In genomic region chr9:120579750-120580590, GRCh38 we compare ENCODE assay signal across 1 cellular context.
TF ChIP-seq lines count a peak whose summit lies in the region.

Gene CDK5RAP2, minus strand, starts transcription at chr9:120580167. Its CDS starts 189 bp downstream, at chr9:120579978.

TF ChIP-seq in HepG2, 621 proteins besides CTCF, POLR2A, EP300 and RAD21 (continued from another document and continues in another):
- TF ChIP-seq, protein P1, sequence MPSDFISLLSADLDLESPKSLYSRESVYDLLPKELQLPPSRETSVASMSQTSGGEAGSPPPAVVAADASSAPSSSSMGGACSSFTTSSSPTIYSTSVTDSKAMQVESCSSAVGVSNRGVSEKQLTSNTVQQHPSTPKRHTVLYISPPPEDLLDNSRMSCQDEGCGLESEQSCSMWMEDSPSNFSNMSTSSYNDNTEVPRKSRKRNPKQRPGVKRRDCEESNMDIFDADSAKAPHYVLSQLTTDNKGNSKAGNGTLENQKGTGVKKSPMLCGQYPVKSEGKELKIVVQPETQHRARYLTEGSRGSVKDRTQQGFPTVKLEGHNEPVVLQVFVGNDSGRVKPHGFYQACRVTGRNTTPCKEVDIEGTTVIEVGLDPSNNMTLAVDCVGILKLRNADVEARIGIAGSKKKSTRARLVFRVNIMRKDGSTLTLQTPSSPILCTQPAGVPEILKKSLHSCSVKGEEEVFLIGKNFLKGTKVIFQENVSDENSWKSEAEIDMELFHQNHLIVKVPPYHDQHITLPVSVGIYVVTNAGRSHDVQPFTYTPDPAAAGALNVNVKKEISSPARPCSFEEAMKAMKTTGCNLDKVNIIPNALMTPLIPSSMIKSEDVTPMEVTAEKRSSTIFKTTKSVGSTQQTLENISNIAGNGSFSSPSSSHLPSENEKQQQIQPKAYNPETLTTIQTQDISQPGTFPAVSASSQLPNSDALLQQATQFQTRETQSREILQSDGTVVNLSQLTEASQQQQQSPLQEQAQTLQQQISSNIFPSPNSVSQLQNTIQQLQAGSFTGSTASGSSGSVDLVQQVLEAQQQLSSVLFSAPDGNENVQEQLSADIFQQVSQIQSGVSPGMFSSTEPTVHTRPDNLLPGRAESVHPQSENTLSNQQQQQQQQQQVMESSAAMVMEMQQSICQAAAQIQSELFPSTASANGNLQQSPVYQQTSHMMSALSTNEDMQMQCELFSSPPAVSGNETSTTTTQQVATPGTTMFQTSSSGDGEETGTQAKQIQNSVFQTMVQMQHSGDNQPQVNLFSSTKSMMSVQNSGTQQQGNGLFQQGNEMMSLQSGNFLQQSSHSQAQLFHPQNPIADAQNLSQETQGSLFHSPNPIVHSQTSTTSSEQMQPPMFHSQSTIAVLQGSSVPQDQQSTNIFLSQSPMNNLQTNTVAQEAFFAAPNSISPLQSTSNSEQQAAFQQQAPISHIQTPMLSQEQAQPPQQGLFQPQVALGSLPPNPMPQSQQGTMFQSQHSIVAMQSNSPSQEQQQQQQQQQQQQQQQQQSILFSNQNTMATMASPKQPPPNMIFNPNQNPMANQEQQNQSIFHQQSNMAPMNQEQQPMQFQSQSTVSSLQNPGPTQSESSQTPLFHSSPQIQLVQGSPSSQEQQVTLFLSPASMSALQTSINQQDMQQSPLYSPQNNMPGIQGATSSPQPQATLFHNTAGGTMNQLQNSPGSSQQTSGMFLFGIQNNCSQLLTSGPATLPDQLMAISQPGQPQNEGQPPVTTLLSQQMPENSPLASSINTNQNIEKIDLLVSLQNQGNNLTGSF (CRISPR knock-in tag; IDR thresholded peaks at IDR 0.05) = no peak
- TF ChIP-seq RXRA (CRISPR knock-in tag; IDR thresholded peaks at IDR 0.05) (0 out of 2 replicates have a peak, but pooled peaks have one; percentile 61), ZNF446 (CRISPR knock-in tag; IDR thresholded peaks at IDR 0.05) (peak; percentile 45; the same call in 1 of the 2 replicates), BRD4 (CRISPR knock-in tag; IDR thresholded peaks at IDR 0.05) (peak; percentile 40), MAX (IDR thresholded peaks at IDR 0.05) (peak; percentile 89), KMT2A (CRISPR knock-in tag; IDR thresholded peaks at IDR 0.05) (peak; percentile 74; the same call in 1 of the 2 replicates), SNRNP70 (IDR thresholded peaks at IDR 0.05; ENCODE audit: low read depth, low read length) (no peak), SIN3B (IDR thresholded peaks at IDR 0.05; ENCODE audit: low read length) (peak; percentile 75), SAP130 (CRISPR knock-in tag; IDR thresholded peaks at IDR 0.05; ENCODE audit: low read depth) (peak; percentile 83), BCL6 (CRISPR knock-in tag; IDR thresholded peaks at IDR 0.05) (0 out of 2 replicates have a peak, but pooled peaks have one; percentile 36), SRY (CRISPR knock-in tag; IDR thresholded peaks at IDR 0.05) (0 out of 2 replicates have a peak, but pooled peaks have one; percentile 56), FOSL2 (CRISPR knock-in tag; IDR thresholded peaks at IDR 0.05) (no peak), ZNF670 (CRISPR knock-in tag; IDR thresholded peaks at IDR 0.05; ENCODE audit: borderline replicate concordance) (peak; percentile 53; the same call in 1 of the 2 replicates), MXD1 (CRISPR knock-in tag; IDR thresholded peaks at IDR 0.05) (peak; percentile 36; the same call in 1 of the 2 replicates), DR1 (CRISPR knock-in tag; IDR thresholded peaks at IDR 0.05) (0 out of 2 replicates have a peak, but pooled peaks have one; percentile 26), SOX5 (CRISPR knock-in tag; IDR thresholded peaks at IDR 0.05; ENCODE audit: borderline replicate concordance) (peak; percentile 36; the same call in 1 of the 2 replicates), SALL2 (CRISPR knock-in tag; IDR thresholded peaks at IDR 0.05) (peak; percentile 40; the same call in 1 of the 2 replicates), CHD2 (IDR thresholded peaks at IDR 0.05; ENCODE audit: low read depth, low read length) (peak; percentile 23; the same call in 1 of the 2 replicates), ZNF678 (CRISPR knock-in tag; IDR thresholded peaks at IDR 0.05) (0 out of 2 replicates have a peak, but pooled peaks have one; percentile 26), YEATS4 (CRISPR knock-in tag; IDR thresholded peaks at IDR 0.05; ENCODE audit: borderline replicate concordance) (peak; percentile 39; the same call in 1 of the 2 replicates), SP140L (CRISPR knock-in tag; IDR thresholded peaks at IDR 0.05; ENCODE audit: borderline replicate concordance) (peak; percentile 85; the same call in 1 of the 2 replicates), ZNF549 (CRISPR knock-in tag; IDR thresholded peaks at IDR 0.05) (no peak), GATAD1 (CRISPR knock-in tag; IDR thresholded peaks at IDR 0.05) (peak; percentile 89), AGO1 (IDR thresholded peaks at IDR 0.05; ENCODE audit: low read depth, low read length, poor library complexity, severe bottlenecking) (peak; percentile 36), ZNF546 (CRISPR knock-in tag; conservative IDR thresholded peaks at IDR 0.05) (no peak), TFE3 (CRISPR knock-in tag; IDR thresholded peaks at IDR 0.05) (peak; percentile 47; the same call in 1 of the 2 replicates), ZNF20 (CRISPR knock-in tag; IDR thresholded peaks at IDR 0.05) (no peak), ELF3 (CRISPR knock-in tag; IDR thresholded peaks at IDR 0.05) (peak; percentile 65), ZSCAN5A (CRISPR knock-in tag; IDR thresholded peaks at IDR 0.05; ENCODE audit: borderline replicate concordance) (peak; percentile 84; the same call in 1 of the 2 replicates), CSRNP1 (CRISPR knock-in tag; IDR thresholded peaks at IDR 0.05) (peak; percentile 45; the same call in 1 of the 2 replicates), HOXA3 (CRISPR knock-in tag; IDR thresholded peaks at IDR 0.05) (peak; percentile 99), GABPB1 (CRISPR knock-in tag; IDR thresholded peaks at IDR 0.05) (peak; percentile 95), ZNF230 (CRISPR knock-in tag; IDR thresholded peaks at IDR 0.05) (peak; percentile 80; the same call in 1 of the 2 replicates), ZNF567 (CRISPR knock-in tag; IDR thresholded peaks at IDR 0.05; ENCODE audit: borderline replicate concordance) (no peak), GABPA (IDR thresholded peaks at IDR 0.05; ENCODE audit: low read depth, low read length) (peak; percentile 71), GABPA (CRISPR knock-in tag; IDR thresholded peaks at IDR 0.05; ENCODE audit: low read depth) (peak; percentile 93), DPF2 (CRISPR knock-in tag; IDR thresholded peaks at IDR 0.05; ENCODE audit: borderline replicate concordance, low read depth) (no peak), ZNF878 (CRISPR knock-in tag; IDR thresholded peaks at IDR 0.05) (peak; percentile 75; the same call in 1 of the 2 replicates), KDM3A (CRISPR knock-in tag; IDR thresholded peaks at IDR 0.05; ENCODE audit: low read depth) (no peak), U2AF1 (optimal IDR thresholded peaks at IDR 0.05; ENCODE audit: low read depth, low read length) (peak; percentile 74)
- TF ChIP-seq, protein P2, sequence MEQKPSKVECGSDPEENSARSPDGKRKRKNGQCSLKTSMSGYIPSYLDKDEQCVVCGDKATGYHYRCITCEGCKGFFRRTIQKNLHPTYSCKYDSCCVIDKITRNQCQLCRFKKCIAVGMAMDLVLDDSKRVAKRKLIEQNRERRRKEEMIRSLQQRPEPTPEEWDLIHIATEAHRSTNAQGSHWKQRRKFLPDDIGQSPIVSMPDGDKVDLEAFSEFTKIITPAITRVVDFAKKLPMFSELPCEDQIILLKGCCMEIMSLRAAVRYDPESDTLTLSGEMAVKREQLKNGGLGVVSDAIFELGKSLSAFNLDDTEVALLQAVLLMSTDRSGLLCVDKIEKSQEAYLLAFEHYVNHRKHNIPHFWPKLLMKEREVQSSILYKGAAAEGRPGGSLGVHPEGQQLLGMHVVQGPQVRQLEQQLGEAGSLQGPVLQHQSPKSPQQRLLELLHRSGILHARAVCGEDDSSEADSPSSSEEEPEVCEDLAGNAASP (CRISPR knock-in tag; IDR thresholded peaks at IDR 0.05; ENCODE audit: borderline replicate concordance) = peak; percentile 44
- TF ChIP-seq, protein P3, sequence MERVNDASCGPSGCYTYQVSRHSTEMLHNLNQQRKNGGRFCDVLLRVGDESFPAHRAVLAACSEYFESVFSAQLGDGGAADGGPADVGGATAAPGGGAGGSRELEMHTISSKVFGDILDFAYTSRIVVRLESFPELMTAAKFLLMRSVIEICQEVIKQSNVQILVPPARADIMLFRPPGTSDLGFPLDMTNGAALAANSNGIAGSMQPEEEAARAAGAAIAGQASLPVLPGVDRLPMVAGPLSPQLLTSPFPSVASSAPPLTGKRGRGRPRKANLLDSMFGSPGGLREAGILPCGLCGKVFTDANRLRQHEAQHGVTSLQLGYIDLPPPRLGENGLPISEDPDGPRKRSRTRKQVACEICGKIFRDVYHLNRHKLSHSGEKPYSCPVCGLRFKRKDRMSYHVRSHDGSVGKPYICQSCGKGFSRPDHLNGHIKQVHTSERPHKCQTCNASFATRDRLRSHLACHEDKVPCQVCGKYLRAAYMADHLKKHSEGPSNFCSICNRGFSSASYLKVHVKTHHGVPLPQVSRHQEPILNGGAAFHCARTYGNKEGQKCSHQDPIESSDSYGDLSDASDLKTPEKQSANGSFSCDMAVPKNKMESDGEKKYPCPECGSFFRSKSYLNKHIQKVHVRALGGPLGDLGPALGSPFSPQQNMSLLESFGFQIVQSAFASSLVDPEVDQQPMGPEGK (CRISPR knock-in tag; IDR thresholded peaks at IDR 0.05) = peak; percentile 30; the same call in 1 of the 2 replicates
- TF ChIP-seq, protein P4, sequence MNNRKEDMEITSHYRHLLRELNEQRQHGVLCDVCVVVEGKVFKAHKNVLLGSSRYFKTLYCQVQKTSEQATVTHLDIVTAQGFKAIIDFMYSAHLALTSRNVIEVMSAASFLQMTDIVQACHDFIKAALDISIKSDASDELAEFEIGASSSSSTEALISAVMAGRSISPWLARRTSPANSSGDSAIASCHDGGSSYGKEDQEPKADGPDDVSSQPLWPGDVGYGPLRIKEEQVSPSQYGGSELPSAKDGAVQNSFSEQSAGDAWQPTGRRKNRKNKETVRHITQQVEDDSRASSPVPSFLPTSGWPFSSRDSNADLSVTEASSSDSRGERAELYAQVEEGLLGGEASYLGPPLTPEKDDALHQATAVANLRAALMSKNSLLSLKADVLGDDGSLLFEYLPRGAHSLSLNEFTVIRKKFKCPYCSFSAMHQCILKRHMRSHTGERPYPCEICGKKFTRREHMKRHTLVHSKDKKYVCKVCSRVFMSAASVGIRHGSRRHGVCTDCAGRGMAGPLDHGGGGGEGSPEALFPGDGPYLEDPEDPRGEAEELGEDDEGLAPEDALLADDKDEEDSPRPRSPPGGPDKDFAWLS (CRISPR knock-in tag; IDR thresholded peaks at IDR 0.05; ENCODE audit: borderline replicate concordance) = no peak
- TF ChIP-seq, protein P5, sequence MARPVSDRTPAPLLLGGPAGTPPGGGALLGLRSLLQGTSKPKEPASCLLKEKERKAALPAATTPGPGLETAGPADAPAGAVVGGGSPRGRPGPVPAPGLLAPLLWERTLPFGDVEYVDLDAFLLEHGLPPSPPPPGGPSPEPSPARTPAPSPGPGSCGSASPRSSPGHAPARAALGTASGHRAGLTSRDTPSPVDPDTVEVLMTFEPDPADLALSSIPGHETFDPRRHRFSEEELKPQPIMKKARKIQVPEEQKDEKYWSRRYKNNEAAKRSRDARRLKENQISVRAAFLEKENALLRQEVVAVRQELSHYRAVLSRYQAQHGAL (CRISPR knock-in tag; IDR thresholded peaks at IDR 0.05; ENCODE audit: not compliant biosample characterization) = no peak
